In genomic region chr5:140176028-140176382, GRCh38 we compare ENCODE assay signal across 8 cellular contexts. TPM values are rescaled to one million over a fixed set of nuclear protein-coding genes. Genes with fewer than 3 reads are reported as not detected.
DNase-seq lines count a peak whose midpoint lies in the region; ATAC-seq and TF ChIP-seq lines count a peak whose summit lies in the region.

No MANE protein-coding gene starts in this region.

- H3K27me3 ChIP-seq in BJ (ENCODE audit: control insufficient read depth, insufficient read depth, low read length): no peaks in the 10 kb centered on the region
- H3K27me3 ChIP-seq in MG63: no peaks in the 10 kb centered on the region

- H3K27ac Mint-ChIP-seq in dendritic cell treated with granulocyte-macrophage colony-stimulating factor and Interleukin-4, amounts not matched to agents 40 ng/mL and 50 ng/mL, for 4 days: peak overlapping the region; percentile 97
- H3K27ac Mint-ChIP-seq in natural killer cell treated with Interleukin-12 subunit alpha and Interleukin-12 subunit beta and Interleukin-15 and Interleukin-18, amount 100 ng/mL, for 72 hours: peak overlapping the region; percentile 52 to 79

- ATAC-seq in natural killer cell treated with Interleukin-12 subunit alpha and Interleukin-12 subunit beta and Interleukin-15 and Interleukin-18, amount 100 ng/mL, for 72 hours: no peak
- ATAC-seq in HG03097 (IDR thresholded peaks at IDR 0.05; ENCODE audit: low FRiP score, unreplicated experiment) (no peak), GM19452 (IDR thresholded peaks at IDR 0.05; ENCODE audit: unreplicated experiment) (no peak), left lobe of liver (no peak)

- peaks cover 39% of the 10 kb centered on the region for H3K4me1 Mint-ChIP-seq in dendritic cell treated with granulocyte-macrophage colony-stimulating factor and Interleukin-4, amounts not matched to agents 40 ng/mL and 50 ng/mL, for 4 days (ENCODE audit: low read depth)
- peaks cover 21 to 25% of the 10 kb centered on the region in 2 donors for H3K4me1 Mint-ChIP-seq in natural killer cell treated with Interleukin-12 subunit alpha and Interleukin-12 subunit beta and Interleukin-15 and Interleukin-18, amount 100 ng/mL, for 72 hours (ENCODE audit: low read depth in 2 of 2)

- DNase-seq in BJ (ENCODE audit: low read depth): no peak
- no peak for DNase-seq in MG63
- DNase-seq in natural killer cell treated with Interleukin-12 subunit alpha and Interleukin-12 subunit beta and Interleukin-15 and Interleukin-18, amount 100 ng/mL, for 72 hours (ENCODE audit: low spot score): no peak
- DNase-seq in left lobe of liver (ENCODE audit: low spot score): no peak
- DNase-seq in activated CD4-positive, alpha-beta T cell treated with anti-CD3 and anti-CD28 coated beads, Interleukin-2, amount 50 U/mL, for 48 hours: no peak

- no peaks in the 10 kb centered on the region for H3K36me3 ChIP-seq in BJ (ENCODE audit: control insufficient read depth, insufficient read depth, low read length)
- H3K36me3 ChIP-seq in MG63: no peaks in the 10 kb centered on the region

- H3K9me3 Mint-ChIP-seq in dendritic cell treated with granulocyte-macrophage colony-stimulating factor and Interleukin-4, amounts not matched to agents 40 ng/mL and 50 ng/mL, for 4 days: no peaks in the 10 kb centered on the region
- no peaks in the 10 kb centered on the region for H3K9me3 Mint-ChIP-seq in natural killer cell treated with Interleukin-12 subunit alpha and Interleukin-12 subunit beta and Interleukin-15 and Interleukin-18, amount 100 ng/mL, for 72 hours

- H3K4me3 ChIP-seq in BJ (ENCODE audit: low read depth, low read length) (peak overlapping the region; percentile 95), MG63 (peak overlapping the region; percentile 67)

- POLR2A ChIA-PET in BJ (lab: Charles Lee): no interaction called here

- peak overlapping the region; percentile 98 for H3K4me3 Mint-ChIP-seq in dendritic cell treated with granulocyte-macrophage colony-stimulating factor and Interleukin-4, amounts not matched to agents 40 ng/mL and 50 ng/mL, for 4 days
- H3K4me3 Mint-ChIP-seq in natural killer cell treated with Interleukin-12 subunit alpha and Interleukin-12 subunit beta and Interleukin-15 and Interleukin-18, amount 100 ng/mL, for 72 hours: peak overlapping the region; percentile 96

- H3K36me3 Mint-ChIP-seq in dendritic cell treated with granulocyte-macrophage colony-stimulating factor and Interleukin-4, amounts not matched to agents 40 ng/mL and 50 ng/mL, for 4 days (ENCODE audit: low read depth): peaks cover 14% of the 10 kb centered on the region
- H3K36me3 Mint-ChIP-seq in natural killer cell treated with Interleukin-12 subunit alpha and Interleukin-12 subunit beta and Interleukin-15 and Interleukin-18, amount 100 ng/mL, for 72 hours: no peaks in the 10 kb centered on the region

- intact Hi-C loops in dendritic cell treated with granulocyte-macrophage colony-stimulating factor and Interleukin-4, amounts not matched to agents 40 ng/mL and 50 ng/mL, for 4 days (cut with micrococcal nuclease): no loop called here

- CTCF ChIA-PET in BJ (lab: Yijun Ruan, JAX): no interaction called here

- TF ChIP-seq CTCF in BJ (IDR thresholded peaks at IDR 0.05; ENCODE audit: insufficient read depth, low read depth, low read length): no peak

- peaks cover 2% of the 10 kb centered on the region for H3K27me3 Mint-ChIP-seq in dendritic cell treated with granulocyte-macrophage colony-stimulating factor and Interleukin-4, amounts not matched to agents 40 ng/mL and 50 ng/mL, for 4 days
- H3K27me3 Mint-ChIP-seq in natural killer cell treated with Interleukin-12 subunit alpha and Interleukin-12 subunit beta and Interleukin-15 and Interleukin-18, amount 100 ng/mL, for 72 hours: peaks cover 8 to 9% of the 10 kb centered on the region in 2 donors

- H3K9me3 ChIP-seq in MG63: no peaks in the 10 kb centered on the region

RNA-seq across cellular contexts. Expression of gene CYSTM1, which starts 1.0 kb away (rescaled TPM):
- polyA plus RNA-seq in BJ (2011; rRNA removed): 29.8 and 33.1 TPM in 2 replicates
- polyA minus RNA-seq in BJ (2011; rRNA and poly(A)+ RNA removed): 14.6 and 32.1 TPM in 2 replicates
- 12.9 and 29.4 TPM in 2 replicates for total RNA-seq in MG63 (2014; rRNA removed; shearing (Covaris generic); ENCODE audit: low replicate concordance)
- total RNA-seq in natural killer cell treated with Interleukin-12 subunit alpha and Interleukin-12 subunit beta and Interleukin-15 and Interleukin-18, amount 100 ng/mL, for 72 hours: 10 to 100 TPM; 11.7 to 14.8 TPM
- total RNA-seq in left lobe of liver: 24.6 TPM

RNA-seq across cellular contexts. Expression of gene IGIP, which starts 50.3 kb away (rescaled TPM):
- 1.5 and 3.8 TPM in 2 replicates for polyA plus RNA-seq in BJ (2011; rRNA removed)
- 7.1 and 9.0 TPM in 2 replicates for polyA minus RNA-seq in BJ (2011; rRNA and poly(A)+ RNA removed)
- 1.4 TPM in 2 replicates for total RNA-seq in MG63 (2014; rRNA removed; shearing (Covaris generic); ENCODE audit: low replicate concordance)
- total RNA-seq in natural killer cell treated with Interleukin-12 subunit alpha and Interleukin-12 subunit beta and Interleukin-15 and Interleukin-18, amount 100 ng/mL, for 72 hours: 1 to 10 TPM; 2.6 to 3.1 TPM
- total RNA-seq in left lobe of liver: 7.0 TPM
